In the genomic region with DNA sequence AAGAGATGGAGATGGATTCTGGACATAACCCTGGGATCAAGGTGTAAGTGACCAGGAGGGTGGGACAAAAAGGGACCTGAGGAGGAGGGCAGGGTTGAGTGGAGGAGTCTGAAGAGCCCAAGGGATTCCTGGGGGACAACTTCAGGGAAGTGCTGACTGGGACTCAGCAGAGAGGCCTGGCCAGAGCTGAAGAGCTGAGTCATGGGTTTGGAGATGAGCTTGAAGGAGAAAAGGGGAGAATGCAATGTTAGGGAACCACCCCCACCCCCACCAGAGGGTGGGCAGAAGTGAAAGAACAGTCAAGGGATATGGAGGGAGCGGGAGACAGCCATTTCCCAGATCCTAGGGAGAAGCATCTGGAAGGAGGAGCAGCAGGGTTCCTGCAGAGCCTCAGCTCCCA, we compare ENCODE assay signal across 15 cellular contexts. TPM values are rescaled to one million over a fixed set of nuclear protein-coding genes. Genes with fewer than 3 reads are reported as not detected.
DNase-seq lines count a peak whose midpoint lies in the region; ATAC-seq and TF ChIP-seq lines count a peak whose summit lies in the region.
"Had no signal": no experiment of that assay in that cellular context is flagged by ENCODE, and none has a peak within 500 bp of the region (broad histone marks: within the 10 kb centered on the region; RNA-seq: fewer than 3 reads in every experiment).

No MANE protein-coding gene starts in this region.

- no peaks in the 10 kb centered on the region for H3K9me3 ChIP-seq in H9 (ENCODE audit: control insufficient read depth, low read depth, low read length)
- H3K9me3 ChIP-seq: BLaER1, Caco-2 had no signal

- H3K23ac ChIP-seq in H9 (ENCODE audit: insufficient read length, low read depth, low read length) = no peak overlapping the region

- no peak overlapping the region for H2BK12ac ChIP-seq in H9 (ENCODE audit: insufficient read length, low read depth, low read length)

- WGBS in H9 (ENCODE audit: extremely low coverage, insufficient read length, low lambda C conversion rate) = no CpG with 5 or more reads among the region's 1 CpG

- no peak overlapping the region for H3K18ac ChIP-seq in H9 (ENCODE audit: insufficient read length, low read depth, low read length)

- no peaks in the 10 kb centered on the region for H3K27me3 ChIP-seq in H9 (ENCODE audit: insufficient read depth, low read length)
- H3K27me3 ChIP-seq: BLaER1 had no signal

- H2BK120ac ChIP-seq in H9 (ENCODE audit: low read depth, low read length, poor library complexity, severe bottlenecking) = no peak overlapping the region

- H2AFZ ChIP-seq in H9 (ENCODE audit: low read length) = no peak overlapping the region

- intact Hi-C loops in activated CD4-positive, alpha-beta T cell treated with anti-CD3 and anti-CD28 coated beads, Interleukin-2, amount 10 ng/mL, durations not matched to agents 24 days and 14 days (cut with micrococcal nuclease) = no loop called here
- intact Hi-C loops in activated CD4-positive, alpha-beta T cell treated with anti-CD3 and anti-CD28 coated beads for 36 hours (cut with DNase I, micrococcal nuclease) = no loop called here
- intact Hi-C loops in activated T-helper 2 cell treated with anti-CD3 and anti-CD28 coated beads, Interferon-gamma antibody, Interleukin-2, Interleukin-4, amounts not matched to agents 10 μg/mL and 5 μg/mL and 100 μg/mL, durations not matched to agents 14 hours and 24 hours and 36 hours (cut with micrococcal nuclease) = no loop called here
- intact Hi-C loops in left cardiac atrium (cut with DNase I) = no loop called here

- no peak overlapping the region for H3K4me2 ChIP-seq in H9 (ENCODE audit: insufficient read depth, insufficient read length, low read length)
- H3K4me2 ChIP-seq: BLaER1 had no signal

- TF ChIP-seq CTCF in H9 (conservative IDR thresholded peaks at IDR 0.05) = no peak

- no peaks in the 10 kb centered on the region for H3K23me2 ChIP-seq in H9 (ENCODE audit: insufficient read length, low read depth, low read length, poor library complexity, severe bottlenecking)

- H3K27ac Mint-ChIP-seq in activated CD4-positive, alpha-beta T cell treated with anti-CD3 and anti-CD28 coated beads, Interleukin-2, amount 10 ng/mL, durations not matched to agents 24 days and 14 days = peak overlapping the region; percentile 7
- no peak overlapping the region for H3K27ac Mint-ChIP-seq in activated CD4-positive, alpha-beta T cell treated with anti-CD3 and anti-CD28 coated beads for 36 hours
- H3K27ac Mint-ChIP-seq in H9 (peak overlapping the region in 2 of 3 experiments; percentile 14 to 70; a peak in 4 of 7 replicates), memory B cell (peak overlapping the region; percentile 22)
- peak overlapping the region; percentile 5 for H3K27ac Mint-ChIP-seq in activated T-helper 2 cell treated with anti-CD3 and anti-CD28 coated beads, Interferon-gamma antibody, Interleukin-2, Interleukin-4, amounts not matched to agents 10 μg/mL and 5 μg/mL and 100 μg/mL, durations not matched to agents 14 hours and 24 hours and 36 hours
- H3K27ac Mint-ChIP-seq: CD8-positive, alpha-beta memory T cell had no signal

- H4K8ac ChIP-seq in H9 (replicated peaks; ENCODE audit: insufficient read length, low read depth, low read length) = no peak overlapping the region

- H3K4me1 Mint-ChIP-seq in activated CD4-positive, alpha-beta T cell treated with anti-CD3 and anti-CD28 coated beads, Interleukin-2, amount 10 ng/mL, durations not matched to agents 24 days and 14 days = peaks cover 35% of the 10 kb centered on the region
- peaks cover 46% of the 10 kb centered on the region for H3K4me1 Mint-ChIP-seq in activated CD4-positive, alpha-beta T cell treated with anti-CD3 and anti-CD28 coated beads for 36 hours
- H3K4me1 Mint-ChIP-seq in H9 = peaks cover 7 to 9% of the 10 kb centered on the region in 2 experiments
- peaks cover 56% of the 10 kb centered on the region for H3K4me1 Mint-ChIP-seq in activated T-helper 2 cell treated with anti-CD3 and anti-CD28 coated beads, Interferon-gamma antibody, Interleukin-2, Interleukin-4, amounts not matched to agents 10 μg/mL and 5 μg/mL and 100 μg/mL, durations not matched to agents 14 hours and 24 hours and 36 hours (ENCODE audit: low read depth)
- H3K4me1 Mint-ChIP-seq in memory B cell = peaks cover 11% of the 10 kb centered on the region
- H3K4me1 Mint-ChIP-seq: CD8-positive, alpha-beta memory T cell had no signal

- H4K91ac ChIP-seq in H9 (ENCODE audit: insufficient read length, low read depth, low read length) = no peak overlapping the region

- H3K9me3 Mint-ChIP-seq in activated CD4-positive, alpha-beta T cell treated with anti-CD3 and anti-CD28 coated beads, Interleukin-2, amount 10 ng/mL, durations not matched to agents 24 days and 14 days = no peaks in the 10 kb centered on the region
- H3K9me3 Mint-ChIP-seq in activated CD4-positive, alpha-beta T cell treated with anti-CD3 and anti-CD28 coated beads for 36 hours (ENCODE audit: low read depth) = no peaks in the 10 kb centered on the region
- H3K9me3 Mint-ChIP-seq in H9 (no peaks in the 10 kb centered on the region), memory B cell (no peaks in the 10 kb centered on the region)
- H3K9me3 Mint-ChIP-seq in activated T-helper 2 cell treated with anti-CD3 and anti-CD28 coated beads, Interferon-gamma antibody, Interleukin-2, Interleukin-4, amounts not matched to agents 10 μg/mL and 5 μg/mL and 100 μg/mL, durations not matched to agents 14 hours and 24 hours and 36 hours = peaks cover 3% of the 10 kb centered on the region
- H3K9me3 Mint-ChIP-seq: CD8-positive, alpha-beta memory T cell had no signal

- H3K27me3 Mint-ChIP-seq in activated CD4-positive, alpha-beta T cell treated with anti-CD3 and anti-CD28 coated beads, Interleukin-2, amount 10 ng/mL, durations not matched to agents 24 days and 14 days = no peaks in the 10 kb centered on the region
- no peaks in the 10 kb centered on the region for H3K27me3 Mint-ChIP-seq in activated CD4-positive, alpha-beta T cell treated with anti-CD3 and anti-CD28 coated beads for 36 hours
- H3K27me3 Mint-ChIP-seq in H9 (ENCODE audit: low read depth) (no peaks in the 10 kb centered on the region), memory B cell (peaks cover 2% of the 10 kb centered on the region)
- H3K27me3 Mint-ChIP-seq in activated T-helper 2 cell treated with anti-CD3 and anti-CD28 coated beads, Interferon-gamma antibody, Interleukin-2, Interleukin-4, amounts not matched to agents 10 μg/mL and 5 μg/mL and 100 μg/mL, durations not matched to agents 14 hours and 24 hours and 36 hours (ENCODE audit: low read depth) = no peaks in the 10 kb centered on the region
- H3K27me3 Mint-ChIP-seq: CD8-positive, alpha-beta memory T cell had no signal

- H3K27ac ChIP-seq in H9 (ENCODE audit: insufficient read length, low read depth, low read length) = no peak overlapping the region
- H3K27ac ChIP-seq: 22Rv1, BLaER1 had no signal

- H3K4me1 ChIP-seq in H9 (ENCODE audit: insufficient read depth, low read length) = no peaks in the 10 kb centered on the region
- H3K4me1 ChIP-seq: BLaER1, Caco-2 had no signal

- no peak overlapping the region for H4K5ac ChIP-seq in H9 (ENCODE audit: insufficient read length, low read depth, low read length)

- no peak overlapping the region for H3K14ac ChIP-seq in H9 (ENCODE audit: insufficient read depth, low read length)

- no peak overlapping the region for H3K4me3 Mint-ChIP-seq in activated CD4-positive, alpha-beta T cell treated with anti-CD3 and anti-CD28 coated beads, Interleukin-2, amount 10 ng/mL, durations not matched to agents 24 days and 14 days
- no peak overlapping the region for H3K4me3 Mint-ChIP-seq in activated CD4-positive, alpha-beta T cell treated with anti-CD3 and anti-CD28 coated beads for 36 hours
- H3K4me3 Mint-ChIP-seq in H9 (no peak overlapping the region), memory B cell (no peak overlapping the region)
- no peak overlapping the region for H3K4me3 Mint-ChIP-seq in activated T-helper 2 cell treated with anti-CD3 and anti-CD28 coated beads, Interferon-gamma antibody, Interleukin-2, Interleukin-4, amounts not matched to agents 10 μg/mL and 5 μg/mL and 100 μg/mL, durations not matched to agents 14 hours and 24 hours and 36 hours (ENCODE audit: low read depth)
- H3K4me3 Mint-ChIP-seq: CD8-positive, alpha-beta memory T cell had no signal

- H3T11ph ChIP-seq in H9 (ENCODE audit: low read length) = no peak overlapping the region

- no peak overlapping the region for H2BK15ac ChIP-seq in H9 (ENCODE audit: low read depth, low read length)

- peaks cover 3% of the 10 kb centered on the region for H3K36me3 Mint-ChIP-seq in activated CD4-positive, alpha-beta T cell treated with anti-CD3 and anti-CD28 coated beads, Interleukin-2, amount 10 ng/mL, durations not matched to agents 24 days and 14 days (ENCODE audit: low read depth)
- H3K36me3 Mint-ChIP-seq in activated CD4-positive, alpha-beta T cell treated with anti-CD3 and anti-CD28 coated beads for 36 hours (ENCODE audit: low read depth) = peaks cover 10% of the 10 kb centered on the region
- H3K36me3 Mint-ChIP-seq in H9 (ENCODE audit: insufficient read depth in 1 of 3, low read depth in 3 of 3) (peaks cover 0 to 3% (median 0%) of the 10 kb centered on the region in 3 experiments; a peak in 1 of 7 replicates), memory B cell (peaks cover 32% of the 10 kb centered on the region)
- peaks cover 3% of the 10 kb centered on the region for H3K36me3 Mint-ChIP-seq in activated T-helper 2 cell treated with anti-CD3 and anti-CD28 coated beads, Interferon-gamma antibody, Interleukin-2, Interleukin-4, amounts not matched to agents 10 μg/mL and 5 μg/mL and 100 μg/mL, durations not matched to agents 14 hours and 24 hours and 36 hours (ENCODE audit: low read depth)

- no peak overlapping the region for H2BK20ac ChIP-seq in H9 (ENCODE audit: low read depth, low read length, poor library complexity, severe bottlenecking)

- DNase-seq in activated CD4-positive, alpha-beta T cell treated with anti-CD3 and anti-CD28 coated beads, Interleukin-2, amount 10 ng/mL, durations not matched to agents 24 days and 14 days = no peak
- no peak for DNase-seq in activated CD4-positive, alpha-beta T cell treated with anti-CD3 and anti-CD28 coated beads for 36 hours
- DNase-seq in H9 (no peak), memory B cell (ENCODE audit: low spot score in 2 of 2) (no peak), left cardiac atrium (no peak)
- DNase-seq in activated T-helper 2 cell treated with anti-CD3 and anti-CD28 coated beads, Interferon-gamma antibody, Interleukin-2, Interleukin-4, amounts not matched to agents 10 μg/mL and 5 μg/mL and 100 μg/mL, durations not matched to agents 14 hours and 24 hours and 36 hours (ENCODE audit: low spot score) = no peak
- DNase-seq: AML-193; Caco-2; CD8-positive, alpha-beta memory T cell; GF-D8 had no signal

- no peak overlapping the region for H2BK5ac ChIP-seq in H9 (ENCODE audit: insufficient read length, low read length)

- POLR2A ChIA-PET in activated CD4-positive, alpha-beta T cell treated with anti-CD3 and anti-CD28 coated beads for 36 hours (lab: Charles Lee) = no interaction called here

- no peak overlapping the region for H2AK5ac ChIP-seq in H9 (ENCODE audit: insufficient read length, low read length)

- no peak for ATAC-seq in activated CD4-positive, alpha-beta T cell treated with anti-CD3 and anti-CD28 coated beads for 36 hours
- ATAC-seq in memory B cell (ENCODE audit: low read depth) (no peak), GM19467 (IDR thresholded peaks at IDR 0.05; ENCODE audit: unreplicated experiment) (no peak), HG03571 (IDR thresholded peaks at IDR 0.05; ENCODE audit: unreplicated experiment) (no peak), left cardiac atrium (no peak)
- ATAC-seq: HCT116 had no signal

- CTCF ChIA-PET in activated CD4-positive, alpha-beta T cell treated with anti-CD3 and anti-CD28 coated beads for 36 hours (lab: Charles Lee) = no interaction called here

- H3K79me2 ChIP-seq in H9 (ENCODE audit: insufficient read depth, low read length) = no peaks in the 10 kb centered on the region

- H3K56ac ChIP-seq in H9 (ENCODE audit: insufficient read length, low read depth, low read length) = no peak overlapping the region

- no peak overlapping the region for H3K4ac ChIP-seq in H9 (ENCODE audit: low read depth, low read length)

- no peak overlapping the region for H3K9ac ChIP-seq in H9 (ENCODE audit: extremely low read depth, insufficient read length, low read length)
- H3K9ac ChIP-seq: BLaER1 had no signal

- H4K20me1 ChIP-seq in H9 (ENCODE audit: control insufficient read depth, insufficient read depth, insufficient read length) = no peaks in the 10 kb centered on the region
- H4K20me1 ChIP-seq: BLaER1 had no signal

- H3K79me1 ChIP-seq in H9 (ENCODE audit: insufficient read depth, low read depth, low read length, poor library complexity, severe bottlenecking) = no peaks in the 10 kb centered on the region

RNA-seq across cellular contexts. Expression of gene INSM1, which starts 55.2 kb away (rescaled TPM):
- total RNA-seq in activated CD4-positive, alpha-beta T cell treated with anti-CD3 and anti-CD28 coated beads, Interleukin-2, amount 10 ng/mL, durations not matched to agents 24 days and 14 days = 46.7 and 48.8 TPM in 2 replicates
- 1 to 10 TPM; 6.1 to 6.8 TPM for total RNA-seq in activated CD4-positive, alpha-beta T cell treated with anti-CD3 and anti-CD28 coated beads for 36 hours
- total RNA-seq in H9 (2021) = 0.81 and 0.83 TPM in 2 replicates
- total RNA-seq in activated T-helper 2 cell treated with anti-CD3 and anti-CD28 coated beads, Interferon-gamma antibody, Interleukin-2, Interleukin-4, amounts not matched to agents 10 μg/mL and 5 μg/mL and 100 μg/mL, durations not matched to agents 14 hours and 24 hours and 36 hours = 31.5 and 32.1 TPM in 2 replicates
- not detected for total RNA-seq in left cardiac atrium
- total RNA-seq: Caco-2 had no signal
